In the genomic region with DNA sequence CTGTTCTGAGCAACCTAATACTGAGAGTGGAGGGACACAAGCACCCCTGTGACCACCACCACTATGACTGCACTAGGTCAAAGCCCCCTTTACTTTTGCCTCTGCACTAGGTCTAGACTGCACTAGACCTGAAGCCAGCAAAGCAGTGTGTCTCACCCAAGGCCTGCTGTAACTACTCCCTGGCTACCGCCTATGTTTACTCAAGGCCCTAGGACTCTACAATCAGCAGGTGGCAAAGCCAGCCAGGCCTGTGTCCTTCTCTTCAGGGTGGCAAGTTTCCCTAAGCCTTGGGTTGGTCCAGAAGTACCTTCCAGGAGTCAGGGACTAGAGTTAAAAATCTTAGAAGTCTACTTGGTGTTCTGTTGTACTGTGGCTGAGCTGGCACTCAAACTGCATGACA, we compare ENCODE assay signal across 20 cellular contexts. TPM values are rescaled to one million over a fixed set of nuclear protein-coding genes. Genes with fewer than 3 reads are reported as not detected.
DNase-seq lines count a peak whose midpoint lies in the region; ATAC-seq, FAIRE-seq and TF ChIP-seq lines count a peak whose summit lies in the region.
"Had no signal": no experiment of that assay in that cellular context is flagged by ENCODE, and none has a peak within 500 bp of the region (broad histone marks: within the 10 kb centered on the region; RNA-seq: fewer than 3 reads in every experiment).

No MANE protein-coding gene starts in this region.

- H2BK120ac ChIP-seq in IMR-90 (ENCODE audit: low read depth, low read length): no peak overlapping the region

- peak overlapping the region; percentile 33; the same call in 1 of the 2 replicates for H3K18ac ChIP-seq in IMR-90 (ENCODE audit: low read depth, low read length)

- H2BK15ac ChIP-seq in IMR-90 (ENCODE audit: low read depth, low read length): no peak overlapping the region

- H2BK5ac ChIP-seq in IMR-90 (ENCODE audit: low read depth, low read length, poor library complexity, severe bottlenecking): peak overlapping the region; percentile 50

- intact Hi-C loops in IMR-90 (cut with micrococcal nuclease): no loop called here
- intact Hi-C loops in right lobe of liver (cut with DNase I): no loop called here

- POLR2A ChIA-PET in IMR-90 (lab: Charles Lee; ENCODE audit: unreplicated experiment): no interaction called here
- POLR2A ChIA-PET in RWPE1 (lab: Yijun Ruan, JAX; ENCODE audit: low non-redundant PET): no interaction called here

- dilution Hi-C loops in IMR-90 (cut with HindIII; ENCODE audit: low sequenced_read_pairs, unreplicated experiment): no loop called here

- H3K4ac ChIP-seq in IMR-90 (ENCODE audit: low read depth, low read length): no peak overlapping the region

- ATAC-seq in IMR-90 (ENCODE audit: low read depth) (no peak), right lobe of liver (peak; percentile 69 to 79 (median 76))
- no peak for ATAC-seq in effector memory CD8-positive, alpha-beta T cell (replicated peaks)
- no peak for ATAC-seq in stimulated activated naive CD8-positive, alpha-beta T cell treated with anti-CD3 and anti-CD28 coated beads, Interleukin-15, amount 100 ng/mL, for 72 hours
- ATAC-seq: K562 had no signal

- CTCF ChIA-PET in IMR-90 (lab: Yijun Ruan, JAX) (no interaction called here), RWPE1 (lab: Yijun Ruan, JAX) (no interaction called here)

- H3K27me3 Mint-ChIP-seq in effector memory CD8-positive, alpha-beta T cell: no peaks in the 10 kb centered on the region
- H3K27me3 Mint-ChIP-seq in stimulated activated naive CD8-positive, alpha-beta T cell treated with anti-CD3 and anti-CD28 coated beads, Interleukin-15, amount 100 ng/mL, for 72 hours: no peaks in the 10 kb centered on the region
- H3K27me3 Mint-ChIP-seq: B cell; CD4-positive, CD25-positive, alpha-beta regulatory T cell had no signal

- TF ChIP-seq POLR2A in IMR-90 (IDR thresholded peaks at IDR 0.05; ENCODE audit: low read depth, low read length) (no peak), right lobe of liver (IDR thresholded peaks at IDR 0.05) (no peak)

- BruUV-seq in IMR-90 (replicated peaks; lab: Mats Ljungman, UMichigan): no TSS peak

- H3K4me3 Mint-ChIP-seq in effector memory CD8-positive, alpha-beta T cell: no peak overlapping the region
- no peak overlapping the region for H3K4me3 Mint-ChIP-seq in stimulated activated naive CD8-positive, alpha-beta T cell treated with anti-CD3 and anti-CD28 coated beads, Interleukin-15, amount 100 ng/mL, for 72 hours
- H3K4me3 Mint-ChIP-seq: B cell; CD4-positive, CD25-positive, alpha-beta regulatory T cell had no signal

- no peak for FAIRE-seq in small intestine (lab: Jason Lieb, UNC)
- FAIRE-seq: HTR-8/SVneo, K562 had no signal

- H4K91ac ChIP-seq in IMR-90 (ENCODE audit: insufficient read depth, low read depth, low read length): no peak overlapping the region

- no peak overlapping the region for H3K23ac ChIP-seq in IMR-90 (ENCODE audit: low read depth, low read length)

- H3K27ac ChIP-seq in IMR-90 (ENCODE audit: insufficient read depth, low read length) (no peak overlapping the region), right lobe of liver (peak overlapping the region; percentile 10 to 78 (median 73)), small intestine (ENCODE audit: low read depth in 1 of 2, low read length in 1 of 2) (no peak overlapping the region), RWPE1 (no peak overlapping the region)
- H3K27ac ChIP-seq: HL-60, PC-9 had no signal

- H3K36me3 ChIP-seq in IMR-90 (ENCODE audit: control insufficient read depth, insufficient read depth, low read length): peaks cover 3% of the 10 kb centered on the region; the same call in 1 of the 2 replicates
- peaks cover 0 to 13% (median 0%) of the 10 kb centered on the region in 4 donors for H3K36me3 ChIP-seq in right lobe of liver
- H3K36me3 ChIP-seq in small intestine (ENCODE audit: control insufficient read depth in 2 of 2, insufficient read depth in 2 of 2, low read length in 2 of 2): peaks cover 0 to 2% of the 10 kb centered on the region in 2 donors

- DNase-seq in IMR-90 (no peak), right lobe of liver (no peak), small intestine (peak; percentile 10), kidney tubule cell (ENCODE audit: low spot score) (no peak), RWPE1 (ENCODE audit: low spot score) (no peak)
- DNase-seq in effector memory CD8-positive, alpha-beta T cell: no peak
- no peak for DNase-seq in stimulated activated naive CD8-positive, alpha-beta T cell treated with anti-CD3 and anti-CD28 coated beads, Interleukin-15, amount 100 ng/mL, for 72 hours
- DNase-seq: Calu3; CD4-positive, CD25-positive, alpha-beta regulatory T cell; DMS79; HCEC 1CT; NCI-H1048; NCI-H146; NCI-H2081; NCI-H774; PC-9 had no signal

- H2AK9ac ChIP-seq in IMR-90 (replicated peaks; ENCODE audit: low read depth, low read length, poor library complexity): no peak overlapping the region

- in situ Hi-C loops in IMR-90 (cut with MboI; ENCODE audit: low sequenced_read_pairs): no loop called here

- H3K36me3 Mint-ChIP-seq in effector memory CD8-positive, alpha-beta T cell (ENCODE audit: insufficient read depth): peaks cover 31% of the 10 kb centered on the region

- H3K4me2 ChIP-seq in IMR-90 (ENCODE audit: low read depth, low read length): no peak overlapping the region
- H3K4me2 ChIP-seq: PC-9 had no signal

- H3K4me1 ChIP-seq in IMR-90 (ENCODE audit: control insufficient read depth, insufficient read depth, low read length): no peaks in the 10 kb centered on the region; the same call in 1 of the 2 replicates
- H3K4me1 ChIP-seq in right lobe of liver: peaks cover 0 to 37% (median 11%) of the 10 kb centered on the region in 4 donors
- H3K4me1 ChIP-seq in small intestine (ENCODE audit: control insufficient read depth in 2 of 2, insufficient read depth in 1 of 2, low read depth in 1 of 2, low read length in 1 of 2): no peaks in the 10 kb centered on the region

- TF ChIP-seq CTCF in IMR-90 (conservative IDR thresholded peaks at IDR 0.05; ENCODE audit: low read depth, low read length): no peak
- no peak for TF ChIP-seq CTCF in right lobe of liver (IDR thresholded peaks at IDR 0.05)
- no peak for TF ChIP-seq CTCF in RWPE1 (conservative IDR thresholded peaks at IDR 0.05; ENCODE audit: low read depth)

- H3K79me1 ChIP-seq in IMR-90 (ENCODE audit: low read depth in 1 of 2, low read length in 2 of 2): peaks cover 22 to 38% of the 10 kb centered on the region in 2 experiments

- H3K4me3 ChIP-seq in IMR-90 (ENCODE audit: insufficient read depth, low read depth, low read length) (no peak overlapping the region), right lobe of liver (no peak overlapping the region), small intestine (ENCODE audit: low read depth in 1 of 2, low read length in 2 of 2) (no peak overlapping the region)
- H3K4me3 ChIP-seq: K562, PC-9 had no signal

- no peaks in the 10 kb centered on the region for H3K9me1 ChIP-seq in IMR-90 (ENCODE audit: insufficient read depth, low read length)

- no peak overlapping the region for H3K14ac ChIP-seq in IMR-90 (replicated peaks; ENCODE audit: low read depth, low read length)

- H2AFZ ChIP-seq in IMR-90 (replicated peaks; ENCODE audit: low read length, poor library complexity): no peak overlapping the region
- H2AFZ ChIP-seq: PC-9 had no signal

- peaks cover 18 to 32% of the 10 kb centered on the region in 2 donors for H3K4me1 Mint-ChIP-seq in effector memory CD8-positive, alpha-beta T cell (ENCODE audit: low read depth in 2 of 2)
- peaks cover 7% of the 10 kb centered on the region for H3K4me1 Mint-ChIP-seq in stimulated activated naive CD8-positive, alpha-beta T cell treated with anti-CD3 and anti-CD28 coated beads, Interleukin-15, amount 100 ng/mL, for 72 hours

- H3K9me3 Mint-ChIP-seq in effector memory CD8-positive, alpha-beta T cell: peaks cover 7% of the 10 kb centered on the region in 2 donors
- peaks cover 6 to 29% of the 10 kb centered on the region in 2 donors for H3K9me3 Mint-ChIP-seq in stimulated activated naive CD8-positive, alpha-beta T cell treated with anti-CD3 and anti-CD28 coated beads, Interleukin-15, amount 100 ng/mL, for 72 hours

- no peak overlapping the region for H2AK5ac ChIP-seq in IMR-90 (ENCODE audit: low read depth, low read length)

- H4K20me1 ChIP-seq in IMR-90 (ENCODE audit: insufficient read depth, low read length): peaks cover 21% of the 10 kb centered on the region; the same call in 1 of the 2 replicates

- no peak overlapping the region for H4K5ac ChIP-seq in IMR-90 (ENCODE audit: low read depth, low read length)

- H3K27me3 ChIP-seq in IMR-90 (ENCODE audit: control insufficient read depth, insufficient read depth, low read length) (no peaks in the 10 kb centered on the region), right lobe of liver (no peaks in the 10 kb centered on the region), small intestine (ENCODE audit: control insufficient read depth in 2 of 2, insufficient read depth in 2 of 2, low read length in 2 of 2) (no peaks in the 10 kb centered on the region)

- H4K8ac ChIP-seq in IMR-90 (ENCODE audit: low read depth in 2 of 2, low read length in 2 of 2): no peak overlapping the region

- peak overlapping the region; percentile 54 to 65 for H3K27ac Mint-ChIP-seq in effector memory CD8-positive, alpha-beta T cell
- H3K27ac Mint-ChIP-seq in stimulated activated naive CD8-positive, alpha-beta T cell treated with anti-CD3 and anti-CD28 coated beads, Interleukin-15, amount 100 ng/mL, for 72 hours: peak overlapping the region in 1 of 2 donors; percentile 75
- H3K27ac Mint-ChIP-seq: B cell; CD4-positive, CD25-positive, alpha-beta regulatory T cell had no signal

- H3K9me3 ChIP-seq in IMR-90 (ENCODE audit: control insufficient read depth, insufficient read depth, low read length) (peaks cover 8% of the 10 kb centered on the region), right lobe of liver (no peaks in the 10 kb centered on the region), small intestine (ENCODE audit: control insufficient read depth, low read depth) (no peaks in the 10 kb centered on the region)

- no CpG with 5 or more reads among the region's 1 CpG for WGBS in IMR-90 (ENCODE audit: extremely low coverage in 2 of 2, insufficient read length in 1 of 2), 2 experiments
- 50% methylated on average over 1 of the region's 1 CpG for WGBS in right lobe of liver (ENCODE audit: insufficient coverage, low coverage, low lambda C conversion rate, missing lambda C conversion rate)
- 80 to 94% (median 88%) methylated on average over 1 of the region's 1 CpG for WGBS in small intestine, 3 donors

- H3K56ac ChIP-seq in IMR-90 (ENCODE audit: extremely low read depth, insufficient read depth, low read length): no peak overlapping the region

- no peak overlapping the region for H3K9ac ChIP-seq in IMR-90 (ENCODE audit: low read depth, low read length)

- H2BK20ac ChIP-seq in IMR-90 (ENCODE audit: low read depth, low read length): no peak overlapping the region

- TF ChIP-seq RAD21 in IMR-90 (IDR thresholded peaks at IDR 0.05; ENCODE audit: low read length): no peak

TF ChIP-seq in IMR-90, 13 proteins besides CTCF, POLR2A, EP300 and RAD21 (continues in another document):
- no peak for TF ChIP-seq MAZ (IDR thresholded peaks at IDR 0.05; ENCODE audit: borderline replicate concordance, low read depth, low read length)
- no peak for TF ChIP-seq CHD1 (IDR thresholded peaks at IDR 0.05; ENCODE audit: low read depth, low read length)

RNA-seq across cellular contexts. Expression of a gene that starts 15.9 kb away (rescaled TPM):
- total RNA-seq in IMR-90 (2012; rRNA removed): 7.3 and 11.4 TPM in 2 replicates
- polyA plus RNA-seq in IMR-90 (2012; rRNA removed): 3.2 and 3.7 TPM in 2 replicates
- polyA plus RNA-seq in IMR-90 (2012; cell fraction: cytosol; rRNA removed): 1.4 and 1.5 TPM in 2 replicates
- 2.0 and 3.0 TPM in 2 replicates for polyA plus RNA-seq in IMR-90 (2012; cell fraction: nucleus; rRNA removed; ENCODE audit: low replicate concordance)
- 10 to 100 TPM; 10.9 to 15.1 (median 12.1) TPM for total RNA-seq in right lobe of liver
- polyA plus RNA-seq in small intestine: 1 to 10 TPM; 2.2 to 4.5 (median 3.1) TPM

Comparison
In these comparisons a context has a peak if more than half of its experiments do, and no peak if none do; other contexts are left out.
1. ATAC-seq: peak in right lobe of liver (4 of 4); none in IMR-90 (single experiment), effector memory CD8-positive, alpha-beta T cell (single experiment) and stimulated activated naive CD8-positive, alpha-beta T cell treated with anti-CD3 and anti-CD28 coated beads, Interleukin-15, amount 100 ng/mL, for 72 hours (single experiment).
2. H3K27ac ChIP-seq: peak in right lobe of liver (3 of 3); none in IMR-90 (single experiment), small intestine (0 of 2) and RWPE1 (single experiment).